Comparison of ENCODE assay signal across 8 cellular contexts in genomic region chr17:3558603-3559269, GRCh38. TPM values are rescaled to one million over a fixed set of nuclear protein-coding genes. Genes with fewer than 3 reads are reported as not detected.
DNase-seq lines count a peak whose midpoint lies in the region; ATAC-seq and TF ChIP-seq lines count a peak whose summit lies in the region.

No MANE protein-coding gene starts in this region.

- no peaks in the 10 kb centered on the region for H3K9me3 ChIP-seq in mucosa of descending colon

- intact Hi-C loops in mucosa of descending colon (cut with DNase I, micrococcal nuclease), result no loop called here

- TF ChIP-seq POLR2A in erythroblast (IDR thresholded peaks at IDR 0.05; ENCODE audit: low read length), result no peak

- peaks cover 18% of the 10 kb centered on the region for H3K4me1 ChIP-seq in mucosa of descending colon (ENCODE audit: low read depth)

- peak; percentile 0 for DNase-seq in NCI-H774 (lab: John Stamatoyannopoulos, UW)
- DNase-seq in activated T-helper 9 cell treated with anti-CD3 and anti-CD28 coated beads, Interleukin-2, amount 50 U/mL, for 16 hours (ENCODE audit: low read depth), result peak; percentile 44
- DNase-seq in mucosa of descending colon, result peak; percentile 74 to 85 (median 81)
- DNase-seq in 8988T, result no peak
- no peak for DNase-seq in erythroblast (lab: John Stamatoyannopoulos, UW)
- no peak for DNase-seq in DMS 273 treated with DMSO at 0.1 percent for 48 hours (lab: John Stamatoyannopoulos, UW)

- ATAC-seq in GM18519 (IDR thresholded peaks at IDR 0.05; ENCODE audit: low FRiP score, unreplicated experiment) (peak; percentile 43), HG02571 (IDR thresholded peaks at IDR 0.05; ENCODE audit: unreplicated experiment) (peak; percentile 59), mucosa of descending colon (peak; percentile 82)

- no peak overlapping the region for H3K4me3 ChIP-seq in mucosa of descending colon

- H3K36me3 ChIP-seq in mucosa of descending colon (ENCODE audit: low read depth), result no peaks in the 10 kb centered on the region

- no peak for TF ChIP-seq CTCF in mucosa of descending colon (IDR thresholded peaks at IDR 0.05)

RNA-seq across cellular contexts. Expression of gene TRPV3, which starts 1.1 kb away (rescaled TPM):
- 10 to 100 TPM in 1 of 3 donors, 1 to 10 TPM in 2; 7.7 to 17.8 (median 8.6) TPM for total RNA-seq in mucosa of descending colon

RNA-seq across cellular contexts. Expression of gene TRPV1, which starts 50.5 kb away (rescaled TPM):
- 10 to 100 TPM in 1 of 3 donors, 1 to 10 TPM in 2; 7.4 to 14.5 (median 7.8) TPM for total RNA-seq in mucosa of descending colon

Comparison
In these comparisons a context has a peak if more than half of its experiments do, and no peak if none do; other contexts are left out.
1. DNase-seq: peak in NCI-H774 (single experiment), activated T-helper 9 cell treated with anti-CD3 and anti-CD28 coated beads, Interleukin-2, amount 50 U/mL, for 16 hours (single experiment) and mucosa of descending colon (3 of 3); none in 8988T (single experiment), erythroblast (0 of 2) and DMS 273 treated with DMSO at 0.1 percent for 48 hours (single experiment).
2. Peak in every context shown above with its lines, with median percentiles within 50 percentile points of each other: ATAC-seq.